19 cellular contexts compared by ENCODE assay signal in the genomic region with DNA sequence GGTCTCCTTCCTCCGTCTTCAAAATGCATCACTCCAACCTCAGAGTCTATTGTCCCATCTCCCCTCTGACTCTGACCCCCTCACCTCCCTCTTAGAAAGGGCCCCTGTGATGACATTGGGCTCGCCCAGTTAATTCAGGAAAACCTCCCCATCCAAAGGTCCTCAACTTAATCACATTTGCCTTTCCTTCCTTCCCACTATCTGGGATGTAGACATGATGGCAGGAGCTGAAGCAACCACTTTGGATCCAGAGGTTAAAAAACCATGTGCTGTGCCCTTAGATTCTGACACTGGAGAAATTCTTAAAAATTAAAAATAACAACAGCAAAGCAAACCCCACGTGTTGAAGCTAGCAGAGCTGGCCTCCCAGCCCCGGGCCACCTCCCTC.
"Had no signal": no experiment of that assay in that cellular context is flagged by ENCODE, and none has a peak within 500 bp of the region (broad histone marks: within the 10 kb centered on the region; RNA-seq: fewer than 3 reads in every experiment).

No MANE protein-coding gene starts in this region.

- H3K27ac Mint-ChIP-seq: activated naive CD8-positive, alpha-beta T cell treated with anti-CD3 and anti-CD28 coated beads, Interleukin-2, amount 10 ng/mL, durations not matched to agents 7 days and 5 days; endodermal cell; stimulated activated memory B cell treated with anti-CD40 and anti-IgM and Interleukin-4, amounts not matched to agents 10 μg/mL and 1 μg/mL and 100 μg/mL, for 72 hours had no signal

- H3K4me3 ChIP-seq: body of pancreas, dorsolateral prefrontal cortex, hepatocyte, lower lobe of right lung, smooth muscle cell, thyroid gland had no signal

- H3K36me3 ChIP-seq: lower lobe of right lung, thyroid gland had no signal

- H2AFZ ChIP-seq: hepatocyte, parathyroid adenoma had no signal

- ATAC-seq: body of pancreas, sciatic nerve had no signal

- H3K4me3 Mint-ChIP-seq: activated naive CD8-positive, alpha-beta T cell treated with anti-CD3 and anti-CD28 coated beads, Interleukin-2, amount 10 ng/mL, durations not matched to agents 7 days and 5 days; endodermal cell; stimulated activated memory B cell treated with anti-CD40 and anti-IgM and Interleukin-4, amounts not matched to agents 10 μg/mL and 1 μg/mL and 100 μg/mL, for 72 hours had no signal

- H3K4me1 Mint-ChIP-seq: activated naive CD8-positive, alpha-beta T cell treated with anti-CD3 and anti-CD28 coated beads, Interleukin-2, amount 10 ng/mL, durations not matched to agents 7 days and 5 days; endodermal cell; stimulated activated memory B cell treated with anti-CD40 and anti-IgM and Interleukin-4, amounts not matched to agents 10 μg/mL and 1 μg/mL and 100 μg/mL, for 72 hours had no signal

- H3K4me1 ChIP-seq: parathyroid adenoma had no signal

- H3K9ac ChIP-seq: parathyroid adenoma, SK-N-SH had no signal

- H3K27me3 Mint-ChIP-seq: activated naive CD8-positive, alpha-beta T cell treated with anti-CD3 and anti-CD28 coated beads, Interleukin-2, amount 10 ng/mL, durations not matched to agents 7 days and 5 days; stimulated activated memory B cell treated with anti-CD40 and anti-IgM and Interleukin-4, amounts not matched to agents 10 μg/mL and 1 μg/mL and 100 μg/mL, for 72 hours had no signal

- H3K27me3 ChIP-seq: body of pancreas, dorsolateral prefrontal cortex, hepatocyte, thyroid gland had no signal

- H3K9me3 ChIP-seq: body of pancreas, lower lobe of right lung, SK-N-SH, thyroid gland had no signal

- H3K27ac ChIP-seq: body of pancreas, dorsolateral prefrontal cortex, epithelial cell of prostate, hepatocyte, lower lobe of right lung, parathyroid adenoma, thyroid gland had no signal

- H3K9me3 Mint-ChIP-seq: activated naive CD8-positive, alpha-beta T cell treated with anti-CD3 and anti-CD28 coated beads, Interleukin-2, amount 10 ng/mL, durations not matched to agents 7 days and 5 days; endodermal cell had no signal

- H3K36me3 Mint-ChIP-seq: activated naive CD8-positive, alpha-beta T cell treated with anti-CD3 and anti-CD28 coated beads, Interleukin-2, amount 10 ng/mL, durations not matched to agents 7 days and 5 days; stimulated activated memory B cell treated with anti-CD40 and anti-IgM and Interleukin-4, amounts not matched to agents 10 μg/mL and 1 μg/mL and 100 μg/mL, for 72 hours had no signal

- H3K79me2 ChIP-seq: hepatocyte, parathyroid adenoma had no signal

- DNase-seq: activated gamma-delta T cell; activated naive CD8-positive, alpha-beta T cell treated with anti-CD3 and anti-CD28 coated beads, Interleukin-2, amount 10 ng/mL, durations not matched to agents 7 days and 5 days; activated T-cell treated with anti-CD3 and anti-CD28 coated beads, Interleukin-2, amount 50 U/mL, for 1 hour; body of pancreas; dorsolateral prefrontal cortex; endodermal cell; foreskin fibroblast; islet precursor cell; lower lobe of right lung; SK-N-SH; stimulated activated CD4-positive, alpha-beta T cell treated with anti-CD3 and anti-CD28 coated beads, Interleukin-4, amount 100 ng/mL, for 24 hours; T-helper 9 cell; thyroid gland had no signal

- H3K4me2 ChIP-seq: hepatocyte, SK-N-SH, smooth muscle cell had no signal
